In genomic region chr16:79777679-79778078, GRCh38 we compare ENCODE assay signal across 31 cellular contexts.
"Had no signal": no experiment of that assay in that cellular context is flagged by ENCODE, and none has a peak within 500 bp of the region (broad histone marks: within the 10 kb centered on the region; RNA-seq: fewer than 3 reads in every experiment).

No MANE protein-coding gene starts in this region.

- H3K27me3 Mint-ChIP-seq: progenitor cell of endocrine pancreas, type B pancreatic cell had no signal

- H3K4me1 Mint-ChIP-seq: natural killer cell; neural crest cell; stimulated activated memory B cell treated with anti-CD40 and anti-IgM and Interleukin-4, amounts not matched to agents 10 μg/mL and 1 μg/mL and 100 μg/mL, for 72 hours; stimulated activated naive CD8-positive, alpha-beta T cell treated with anti-CD3 and anti-CD28 coated beads, Interleukin-15, amount 100 ng/mL, for 72 hours had no signal

- H3K4me3 ChIP-seq: ovary, psoas muscle, skin epidermis, smooth muscle cell, spleen, suprapubic skin, testis, tibial artery, transverse colon, upper lobe of right lung, uterus had no signal

- H3K36me3 Mint-ChIP-seq: naive thymus-derived CD4-positive, alpha-beta T cell; natural killer cell; stimulated activated memory B cell treated with anti-CD40 and anti-IgM and Interleukin-4, amounts not matched to agents 10 μg/mL and 1 μg/mL and 100 μg/mL, for 72 hours; type B pancreatic cell had no signal

- H3K9ac ChIP-seq: parathyroid adenoma had no signal

- H3K4me2 ChIP-seq: smooth muscle cell had no signal

- ATAC-seq: naive thymus-derived CD4-positive, alpha-beta T cell; natural killer cell; psoas muscle; right cardiac atrium; stimulated activated memory B cell treated with anti-CD40 and anti-IgM and Interleukin-4, amounts not matched to agents 10 μg/mL and 1 μg/mL and 100 μg/mL, for 72 hours; stimulated activated naive CD8-positive, alpha-beta T cell treated with anti-CD3 and anti-CD28 coated beads, Interleukin-15, amount 100 ng/mL, for 72 hours; stimulated activated naive CD8-positive, alpha-beta T cell treated with anti-CD3 and anti-CD28 coated beads, Interleukin-15, Interleukin-2, amounts not matched to agents 100 U/mL and 50 U/mL, for 24 hours; upper lobe of right lung had no signal

- H3K4me1 ChIP-seq: psoas muscle, spleen, testis, upper lobe of right lung, uterus had no signal

- H3K9me3 Mint-ChIP-seq: natural killer cell; nephron progenitor cell; neural crest cell; stimulated activated memory B cell treated with anti-CD40 and anti-IgM and Interleukin-4, amounts not matched to agents 10 μg/mL and 1 μg/mL and 100 μg/mL, for 72 hours; stimulated activated naive CD8-positive, alpha-beta T cell treated with anti-CD3 and anti-CD28 coated beads, Interleukin-15, amount 100 ng/mL, for 72 hours; type B pancreatic cell had no signal

- DNase-seq: naive thymus-derived CD4-positive, alpha-beta T cell; natural killer cell; nephron progenitor cell; occipital lobe; ovary; posterior cingulate gyrus; psoas muscle; right cardiac atrium; spleen; stimulated activated CD4-positive, alpha-beta T cell treated with anti-CD3 and anti-CD28 coated beads, Interleukin-12 subunit alpha, Interleukin-12 subunit beta, amount 100 ng/mL, for 4 hours; stimulated activated CD4-positive, alpha-beta T cell treated with anti-CD3 and anti-CD28 coated beads, Interleukin-1b, Interleukin-23, amount 100 ng/mL, for 48 hours; stimulated activated CD4-positive, alpha-beta T cell treated with anti-CD3 and anti-CD28 coated beads, Interleukin-4, amount 100 ng/mL, for 1 hour; stimulated activated CD4-positive, alpha-beta T cell treated with anti-CD3 and anti-CD28 coated beads, Interleukin-4, amount 100 ng/mL, for 4 hours; stimulated activated CD8-positive, alpha-beta memory T cell treated with anti-CD3 and anti-CD28 coated beads, Interleukin-4, amount 100 ng/mL, for 48 hours; stimulated activated naive CD4-positive, alpha-beta T cell; stimulated activated naive CD8-positive, alpha-beta T cell treated with anti-CD3 and anti-CD28 coated beads, Interleukin-15, amount 100 ng/mL, for 72 hours; stimulated activated naive CD8-positive, alpha-beta T cell treated with anti-CD3 and anti-CD28 coated beads, Interleukin-15, Interleukin-2, amounts not matched to agents 100 U/mL and 50 U/mL, for 24 hours; substantia nigra; testis; tibial artery; transverse colon; upper lobe of right lung; uterus had no signal

- H3K27me3 ChIP-seq: ovary, suprapubic skin, testis, tibial artery, transverse colon, upper lobe of right lung, uterus had no signal

- H3K4me3 Mint-ChIP-seq: naive thymus-derived CD4-positive, alpha-beta T cell; natural killer cell; nephron progenitor cell; neural crest cell; stimulated activated memory B cell treated with anti-CD40 and anti-IgM and Interleukin-4, amounts not matched to agents 10 μg/mL and 1 μg/mL and 100 μg/mL, for 72 hours; stimulated activated naive CD8-positive, alpha-beta T cell treated with anti-CD3 and anti-CD28 coated beads, Interleukin-15, amount 100 ng/mL, for 72 hours; type B pancreatic cell had no signal

- H3K9me3 ChIP-seq: ovary, psoas muscle, spleen, suprapubic skin, testis, tibial artery, transverse colon, upper lobe of right lung, uterus had no signal

- H3K79me2 ChIP-seq: parathyroid adenoma had no signal

- H3K36me3 ChIP-seq: ovary, spleen, suprapubic skin, tibial artery, transverse colon, upper lobe of right lung, uterus had no signal

- H3K27ac Mint-ChIP-seq: naive thymus-derived CD4-positive, alpha-beta T cell; natural killer cell; nephron progenitor cell; progenitor cell of endocrine pancreas; stimulated activated memory B cell treated with anti-CD40 and anti-IgM and Interleukin-4, amounts not matched to agents 10 μg/mL and 1 μg/mL and 100 μg/mL, for 72 hours; stimulated activated naive CD8-positive, alpha-beta T cell treated with anti-CD3 and anti-CD28 coated beads, Interleukin-15, amount 100 ng/mL, for 72 hours; type B pancreatic cell had no signal

- H3K27ac ChIP-seq: ovary, parathyroid adenoma, psoas muscle, spleen, testis, tibial artery, upper lobe of right lung had no signal
